Comparison of ENCODE assay signal across 2 cellular contexts in genomic region chr22:36463783-36464184, GRCh38.
A peak's percentile ranks its signal among the peaks of the same experiment; 100 is the strongest.
TF ChIP-seq lines count a peak whose summit lies in the region.

No MANE protein-coding gene starts in this region.

TF ChIP-seq in K562, 482 proteins besides CTCF, POLR2A, EP300 and RAD21:
- TF ChIP-seq POLR2G (IDR thresholded peaks at IDR 0.05; ENCODE audit: low read depth, low read length) (peak; percentile 62), MECOM (CRISPR knock-in tag; IDR thresholded peaks at IDR 0.05) (no peak)
TF ChIP-seq in K562: peak in this region for 1.

TF ChIP-seq in SK-N-SH, 30 proteins besides CTCF, POLR2A, EP300 and RAD21:
- TF ChIP-seq, protein P1, sequence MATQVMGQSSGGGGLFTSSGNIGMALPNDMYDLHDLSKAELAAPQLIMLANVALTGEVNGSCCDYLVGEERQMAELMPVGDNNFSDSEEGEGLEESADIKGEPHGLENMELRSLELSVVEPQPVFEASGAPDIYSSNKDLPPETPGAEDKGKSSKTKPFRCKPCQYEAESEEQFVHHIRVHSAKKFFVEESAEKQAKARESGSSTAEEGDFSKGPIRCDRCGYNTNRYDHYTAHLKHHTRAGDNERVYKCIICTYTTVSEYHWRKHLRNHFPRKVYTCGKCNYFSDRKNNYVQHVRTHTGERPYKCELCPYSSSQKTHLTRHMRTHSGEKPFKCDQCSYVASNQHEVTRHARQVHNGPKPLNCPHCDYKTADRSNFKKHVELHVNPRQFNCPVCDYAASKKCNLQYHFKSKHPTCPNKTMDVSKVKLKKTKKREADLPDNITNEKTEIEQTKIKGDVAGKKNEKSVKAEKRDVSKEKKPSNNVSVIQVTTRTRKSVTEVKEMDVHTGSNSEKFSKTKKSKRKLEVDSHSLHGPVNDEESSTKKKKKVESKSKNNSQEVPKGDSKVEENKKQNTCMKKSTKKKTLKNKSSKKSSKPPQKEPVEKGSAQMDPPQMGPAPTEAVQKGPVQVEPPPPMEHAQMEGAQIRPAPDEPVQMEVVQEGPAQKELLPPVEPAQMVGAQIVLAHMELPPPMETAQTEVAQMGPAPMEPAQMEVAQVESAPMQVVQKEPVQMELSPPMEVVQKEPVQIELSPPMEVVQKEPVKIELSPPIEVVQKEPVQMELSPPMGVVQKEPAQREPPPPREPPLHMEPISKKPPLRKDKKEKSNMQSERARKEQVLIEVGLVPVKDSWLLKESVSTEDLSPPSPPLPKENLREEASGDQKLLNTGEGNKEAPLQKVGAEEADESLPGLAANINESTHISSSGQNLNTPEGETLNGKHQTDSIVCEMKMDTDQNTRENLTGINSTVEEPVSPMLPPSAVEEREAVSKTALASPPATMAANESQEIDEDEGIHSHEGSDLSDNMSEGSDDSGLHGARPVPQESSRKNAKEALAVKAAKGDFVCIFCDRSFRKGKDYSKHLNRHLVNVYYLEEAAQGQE (IDR thresholded peaks at IDR 0.05; ENCODE audit: low read depth, low read length): no peak
- TF ChIP-seq CHD2 (IDR thresholded peaks at IDR 0.05; ENCODE audit: low read length, partially characterized antibody) (no peak), MEF2A (IDR thresholded peaks at IDR 0.05; ENCODE audit: borderline replicate concordance, low read depth) (no peak)
